In genomic region chr16:71724320-71724751, GRCh38 we compare ENCODE assay signal across 8 cellular contexts. TPM values are rescaled to one million over a fixed set of nuclear protein-coding genes. Genes with fewer than 3 reads are reported as not detected.
DNase-seq lines count a peak whose midpoint lies in the region; ATAC-seq and TF ChIP-seq lines count a peak whose summit lies in the region.

TSS of gene PHLPP2 (minus strand) at chr16:71724701. CDS start at chr16:71714795, 9,906 bp downstream.

- no peaks in the 10 kb centered on the region for H3K9me3 ChIP-seq in breast epithelium

- peak within 1 kb of the TSS; percentile 87 for H3K9ac ChIP-seq in mesendoderm (ENCODE audit: low read length)

- intact Hi-C loops in breast epithelium (cut with DNase I; ENCODE audit: low total_unique reads), result no loop called here

- H2BK5ac ChIP-seq in mesendoderm (ENCODE audit: low read length), result no peak within 1 kb of the TSS

- H3K4me2 ChIP-seq in mesendoderm (ENCODE audit: low read length), result peak within 1 kb of the TSS; percentile 80

- peak within 1 kb of the TSS; percentile 86 for H3K56ac ChIP-seq in mesendoderm (ENCODE audit: low read length)

- no peak for TF ChIP-seq POLR2A in breast epithelium (IDR thresholded peaks at IDR 0.05)

- H3K4ac ChIP-seq in mesendoderm (ENCODE audit: low read depth, low read length), result peak within 1 kb of the TSS; percentile 75

- peak within 1 kb of the TSS; percentile 7 for H2BK120ac ChIP-seq in mesendoderm (ENCODE audit: low read depth, low read length)

- no peaks in the 10 kb centered on the region for H3K27me3 Mint-ChIP-seq in activated naive CD4-positive, alpha-beta T cell treated with anti-CD3 and anti-CD28 coated beads, Interleukin-2, amount 50 U/mL, for 24 hours
- peaks cover 11% of the 10 kb centered on the region for H3K27me3 Mint-ChIP-seq in type B pancreatic cell

- DNase-seq in activated naive CD4-positive, alpha-beta T cell treated with anti-CD3 and anti-CD28 coated beads, Interleukin-2, amount 50 U/mL, for 72 hours (ENCODE audit: low spot score in 2 of 2), result no peak
- DNase-seq in breast epithelium (ENCODE audit: low spot score in 2 of 2), result no peak
- DNase-seq in mesendoderm, result no peak
- DNase-seq in type B pancreatic cell (ENCODE audit: extremely low spot score, unreplicated experiment), result no peak
- no peak for DNase-seq in DMS 273 treated with DMSO at 0.1 percent for 48 hours (lab: John Stamatoyannopoulos, UW)
- no peak for DNase-seq in retina
- DNase-seq in NCI-H82 (lab: John Stamatoyannopoulos, UW), result no peak

- no peak within 1 kb of the TSS for H2BK15ac ChIP-seq in mesendoderm (replicated peaks; ENCODE audit: low read depth)

- H3K27me3 ChIP-seq in breast epithelium (no peaks in the 10 kb centered on the region), mesendoderm (ENCODE audit: insufficient read depth, low read length, poor library complexity) (no peaks in the 10 kb centered on the region)

- peak in 1 of 3 donors; percentile 4 for TF ChIP-seq CTCF in breast epithelium (IDR thresholded peaks at IDR 0.05)
- no peak for TF ChIP-seq CTCF in type B pancreatic cell (conservative IDR thresholded peaks at IDR 0.05)

- peak within 1 kb of the TSS; percentile 97 for H4K8ac ChIP-seq in mesendoderm (ENCODE audit: low read depth, low read length)

- no peaks in the 10 kb centered on the region for H3K36me3 ChIP-seq in breast epithelium
- no peaks in the 10 kb centered on the region for H3K36me3 ChIP-seq in mesendoderm (ENCODE audit: control insufficient read depth, insufficient read depth, low read length)

- peak within 1 kb of the TSS; percentile 82 to 98 (median 83) for H3K4me3 ChIP-seq in breast epithelium
- peak within 1 kb of the TSS; percentile 78 for H3K4me3 ChIP-seq in mesendoderm (ENCODE audit: low read length)

- H3K36me3 Mint-ChIP-seq in activated naive CD4-positive, alpha-beta T cell treated with anti-CD3 and anti-CD28 coated beads, Interleukin-2, amount 50 U/mL, for 24 hours, result no peaks in the 10 kb centered on the region
- H3K36me3 Mint-ChIP-seq in activated naive CD4-positive, alpha-beta T cell treated with anti-CD3 and anti-CD28 coated beads, Interleukin-2, amount 50 U/mL, for 72 hours, result no peaks in the 10 kb centered on the region
- no peaks in the 10 kb centered on the region for H3K36me3 Mint-ChIP-seq in type B pancreatic cell

- peaks cover 15% of the 10 kb centered on the region for H3K79me2 ChIP-seq in mesendoderm (ENCODE audit: control insufficient read depth, insufficient read depth, low read length)

- H3K27ac ChIP-seq in breast epithelium, result peak within 1 kb of the TSS; percentile 93 to 97
- H3K27ac ChIP-seq in mesendoderm (ENCODE audit: low read depth, low read length), result peak within 1 kb of the TSS; percentile 96

- H3K27ac Mint-ChIP-seq in activated naive CD4-positive, alpha-beta T cell treated with anti-CD3 and anti-CD28 coated beads, Interleukin-2, amount 50 U/mL, for 24 hours, result no peak within 1 kb of the TSS
- H3K27ac Mint-ChIP-seq in activated naive CD4-positive, alpha-beta T cell treated with anti-CD3 and anti-CD28 coated beads, Interleukin-2, amount 50 U/mL, for 72 hours, result peak within 1 kb of the TSS in 1 of 2 donors; percentile 72
- peak within 1 kb of the TSS; percentile 91 for H3K27ac Mint-ChIP-seq in type B pancreatic cell

- H3K4me3 Mint-ChIP-seq in activated naive CD4-positive, alpha-beta T cell treated with anti-CD3 and anti-CD28 coated beads, Interleukin-2, amount 50 U/mL, for 24 hours, result peak within 1 kb of the TSS; percentile 87
- peak within 1 kb of the TSS; percentile 93 for H3K4me3 Mint-ChIP-seq in type B pancreatic cell

- no peaks in the 10 kb centered on the region for H3K4me1 ChIP-seq in breast epithelium
- H3K4me1 ChIP-seq in mesendoderm (ENCODE audit: control insufficient read depth, low read depth, low read length), result no peaks in the 10 kb centered on the region

- H3K9me3 Mint-ChIP-seq in activated naive CD4-positive, alpha-beta T cell treated with anti-CD3 and anti-CD28 coated beads, Interleukin-2, amount 50 U/mL, for 24 hours, result no peaks in the 10 kb centered on the region
- no peaks in the 10 kb centered on the region for H3K9me3 Mint-ChIP-seq in activated naive CD4-positive, alpha-beta T cell treated with anti-CD3 and anti-CD28 coated beads, Interleukin-2, amount 50 U/mL, for 72 hours
- no peaks in the 10 kb centered on the region for H3K9me3 Mint-ChIP-seq in type B pancreatic cell

- WGBS in mesendoderm (ENCODE audit: extremely low coverage, insufficient coverage, low lambda C conversion rate), result no CpG with 5 or more reads among the region's 10 CpGs

- H3K79me1 ChIP-seq in mesendoderm (ENCODE audit: low read length), result no peaks in the 10 kb centered on the region

- H3K23ac ChIP-seq in mesendoderm (ENCODE audit: low read length), result no peak within 1 kb of the TSS

- peak within 1 kb of the TSS; percentile 96 for H3K18ac ChIP-seq in mesendoderm (ENCODE audit: low read length)

- H3K4me1 Mint-ChIP-seq in activated naive CD4-positive, alpha-beta T cell treated with anti-CD3 and anti-CD28 coated beads, Interleukin-2, amount 50 U/mL, for 24 hours, result peaks cover 18% of the 10 kb centered on the region
- peaks cover 13% of the 10 kb centered on the region for H3K4me1 Mint-ChIP-seq in type B pancreatic cell (ENCODE audit: unreplicated experiment)

- no peak for ATAC-seq in activated naive CD4-positive, alpha-beta T cell treated with anti-CD3 and anti-CD28 coated beads, Interleukin-2, amount 50 U/mL, for 72 hours

- H2AK5ac ChIP-seq in mesendoderm (ENCODE audit: low read length), result no peak within 1 kb of the TSS

- no peak within 1 kb of the TSS for H4K5ac ChIP-seq in mesendoderm (ENCODE audit: low read length)

RNA-seq across cellular contexts. Expression of gene PHLPP2, which starts in this region (rescaled TPM):
- total RNA-seq in activated naive CD4-positive, alpha-beta T cell treated with anti-CD3 and anti-CD28 coated beads, Interleukin-2, amount 50 U/mL, for 72 hours, result 1 to 10 TPM; 6.4 to 9.4 TPM
- total RNA-seq in breast epithelium (10 to 100 TPM; 12.5 to 16.1 (median 15.5) TPM), type B pancreatic cell (ENCODE audit: low replicate concordance) (10.2 and 12.0 TPM in 2 replicates)
- polyA plus RNA-seq in mesendoderm (2013, experiment 1 of 2), result 5.4 TPM
- polyA plus RNA-seq in mesendoderm (2013, experiment 2 of 2), result 5.1 TPM
